22 cellular contexts compared by ENCODE assay signal in genomic region chr22:37211075-37211852, GRCh38. TPM values are rescaled to one million over a fixed set of nuclear protein-coding genes. Genes with fewer than 3 reads are reported as not detected.
A peak's percentile ranks its signal among the peaks of the same experiment; 100 is the strongest.
DNase-seq lines count a peak whose midpoint lies in the region; TF ChIP-seq lines count a peak whose summit lies in the region.
"Had no signal": no experiment of that assay in that cellular context is flagged by ENCODE, and none has a peak within 500 bp of the region (broad histone marks: within the 10 kb centered on the region; RNA-seq: fewer than 3 reads in every experiment).

No MANE protein-coding gene starts in this region.

- TF ChIP-seq CTCF in hepatocyte (IDR thresholded peaks at IDR 0.05; ENCODE audit: poor library complexity) = no peak

- H3K27me3 ChIP-seq in NT2/D1 (ENCODE audit: insufficient read depth, insufficient read length) = peaks cover 9% of the 10 kb centered on the region
- H3K27me3 ChIP-seq in hepatocyte = no peaks in the 10 kb centered on the region

- peak overlapping the region; percentile 42 for H3K9ac ChIP-seq in NT2/D1 (ENCODE audit: insufficient read length, low read depth)

- no peaks in the 10 kb centered on the region for H3K79me2 ChIP-seq in hepatocyte

- intact Hi-C loops in posterior vena cava (cut with DNase I) = no loop called here

- WGBS in hepatocyte (ENCODE audit: low lambda C conversion rate, missing lambda C conversion rate) = 89% methylated on average over 22 of the region's 23 CpGs

- H3K4me3 ChIP-seq in NT2/D1 (ENCODE audit: insufficient read length, low read depth) (no peak overlapping the region), hepatocyte (no peak overlapping the region)

- peaks cover 5% of the 10 kb centered on the region for H3K4me1 ChIP-seq in NT2/D1 (ENCODE audit: insufficient read depth, insufficient read length)
- H3K4me1 ChIP-seq in hepatocyte (ENCODE audit: insufficient read depth) = peaks cover 40% of the 10 kb centered on the region

- no peak overlapping the region for H2AFZ ChIP-seq in hepatocyte

- peak overlapping the region; percentile 37 for H3K27ac ChIP-seq in hepatocyte
- H3K27ac ChIP-seq: 22Rv1 had no signal

- peak overlapping the region; percentile 58 for H3K4me2 ChIP-seq in hepatocyte

- DNase-seq in activated CD4-positive, CD25-positive, alpha-beta regulatory T cell treated with anti-CD3 and anti-CD28 coated beads, Interleukin-2, amount 50 U/mL, for 72 hours = peak; percentile 25
- no peak for DNase-seq in activated CD4-positive, CD25-positive, alpha-beta regulatory T cell (lab: John Stamatoyannopoulos, UW)
- DNase-seq in NT2/D1 (ENCODE audit: low read depth, low spot score) (no peak), hepatocyte (ENCODE audit: low spot score) (no peak), posterior vena cava (ENCODE audit: low spot score) (peak; percentile 62), NCI-H2107 (lab: John Stamatoyannopoulos, UW) (no peak), hippocampal formation (lab: John Stamatoyannopoulos, UW) (no peak), NCI-H446 (lab: John Stamatoyannopoulos, UW) (no peak)
- DNase-seq: activated CD4-positive, alpha-beta T cell treated with anti-CD3 and anti-CD28 coated beads, Interleukin-2, amount 50 U/mL, for 1 hour; AML-193; EL; erythroblast; left colon; midbrain; NCI-H1092 treated with DMSO at 0.1 percent for 48 hours; NCI-H2081 treated with DMSO at 0.1 percent for 48 hours; NCI-H510A; SHP77; stimulated activated naive CD8-positive, alpha-beta T cell treated with anti-CD3 and anti-CD28 coated beads, Interleukin-15, Interleukin-2, amounts not matched to agents 100 U/mL and 50 U/mL, for 24 hours had no signal

- H3K9me3 ChIP-seq in NT2/D1 (ENCODE audit: insufficient read depth, low read length) = no peaks in the 10 kb centered on the region
- no peaks in the 10 kb centered on the region for H3K9me3 ChIP-seq in hepatocyte (ENCODE audit: low read depth)

- no peaks in the 10 kb centered on the region for H4K20me1 ChIP-seq in hepatocyte (ENCODE audit: insufficient read depth, poor library complexity, severe bottlenecking)

- H3K36me3 ChIP-seq in NT2/D1 (ENCODE audit: insufficient read depth, insufficient read length, low read length) (no peaks in the 10 kb centered on the region), hepatocyte (replicated peaks; ENCODE audit: insufficient read depth, low read depth) (no peaks in the 10 kb centered on the region)

- H3K9me2 ChIP-seq in hepatocyte (replicated peaks; ENCODE audit: insufficient read depth) = no peaks in the 10 kb centered on the region

RNA-seq across cellular contexts. Expression of gene SSTR3, which starts 1.0 kb away (rescaled TPM):
- total RNA-seq in hepatocyte (1.3 and 2.8 TPM in 2 replicates), posterior vena cava (not detected)
- 0.47 and 0.97 TPM in 2 replicates for polyA plus RNA-seq in hepatocyte
- total RNA-seq: H4, right cardiac atrium had no signal
- polyA plus RNA-seq: right cardiac atrium had no signal

RNA-seq across cellular contexts. Expression of gene C1QTNF6, which starts 23.2 kb away (rescaled TPM):
- total RNA-seq in hepatocyte (17.9 and 23.6 TPM in 2 replicates), posterior vena cava (1 to 10 TPM; 1.8 to 6.3 TPM)
- polyA plus RNA-seq in hepatocyte = 29.7 and 39.1 TPM in 2 replicates

RNA-seq across cellular contexts. Expression of gene RAC2, which starts 32.8 kb away (rescaled TPM):
- 4.7 and 10.5 TPM in 2 replicates for total RNA-seq in hepatocyte
- 9.9 and 11.3 TPM in 2 replicates for polyA plus RNA-seq in hepatocyte
- total RNA-seq in posterior vena cava = 10 to 100 TPM; 12.9 to 17.5 TPM

Comparison
In these comparisons a context has a peak if more than half of its experiments do, and no peak if none do; other contexts are left out.
1. DNase-seq: peak in activated CD4-positive, CD25-positive, alpha-beta regulatory T cell treated with anti-CD3 and anti-CD28 coated beads, Interleukin-2, amount 50 U/mL, for 72 hours (single experiment) and posterior vena cava (single experiment); none in activated CD4-positive, CD25-positive, alpha-beta regulatory T cell (0 of 4), NT2/D1 (single experiment), hepatocyte (single experiment), NCI-H2107 (single experiment), hippocampal formation (0 of 2) and NCI-H446 (0 of 2).